11 cellular contexts compared by ENCODE assay signal in genomic region chr1:239998312-239998649, GRCh38.
DNase-seq lines count a peak whose midpoint lies in the region; ATAC-seq, FAIRE-seq and TF ChIP-seq lines count a peak whose summit lies in the region.
"Had no signal": no experiment of that assay in that cellular context is flagged by ENCODE, and none has a peak within 500 bp of the region (broad histone marks: within the 10 kb centered on the region; RNA-seq: fewer than 3 reads in every experiment).

No MANE protein-coding gene starts in this region.

- peak overlapping the region; percentile 98 for H3K4me2 ChIP-seq in A549

- H3K4me3 Mint-ChIP-seq in HFFc6 (peak overlapping the region; percentile 62), nephron progenitor cell (peak overlapping the region; percentile 88)
- H3K4me3 Mint-ChIP-seq in dendritic cell treated with granulocyte-macrophage colony-stimulating factor and Interleukin-4, amounts not matched to agents 40 ng/mL and 50 ng/mL, for 4 days, result peak overlapping the region; percentile 52

- TF ChIP-seq CTCF in A549 (IDR thresholded peaks at IDR 0.05), result no peak
- TF ChIP-seq CTCF in HFFc6 (IDR thresholded peaks at IDR 0.05), result no peak
- no peak for TF ChIP-seq CTCF in nephron progenitor cell (IDR thresholded peaks at IDR 0.05)

- peak overlapping the region; percentile 63 for H3K4me3 ChIP-seq in A549

- H3K9me3 Mint-ChIP-seq in HFFc6 (no peaks in the 10 kb centered on the region), nephron progenitor cell (peaks cover 10% of the 10 kb centered on the region)
- H3K9me3 Mint-ChIP-seq in dendritic cell treated with granulocyte-macrophage colony-stimulating factor and Interleukin-4, amounts not matched to agents 40 ng/mL and 50 ng/mL, for 4 days, result no peaks in the 10 kb centered on the region

- H3K27ac ChIP-seq in A549, result peak overlapping the region; percentile 56 to 80; a peak in 5 of 6 replicates
- H3K27ac ChIP-seq: C4-2B, Peyer's patch, tibial artery had no signal

- WGBS in A549 (ENCODE audit: missing lambda C conversion rate), result 29% methylated on average over 3 of the region's 3 CpGs

- no peak overlapping the region for H3K27ac Mint-ChIP-seq in HFFc6
- H3K27ac Mint-ChIP-seq in dendritic cell treated with granulocyte-macrophage colony-stimulating factor and Interleukin-4, amounts not matched to agents 40 ng/mL and 50 ng/mL, for 4 days, result no peak overlapping the region
- H3K27ac Mint-ChIP-seq in nephron progenitor cell, result no peak overlapping the region

- TF ChIP-seq EP300 in A549 (IDR thresholded peaks at IDR 0.05), result no peak

- ATAC-seq in A549, result no peak
- ATAC-seq in GM21825 (IDR thresholded peaks at IDR 0.05; ENCODE audit: unreplicated experiment), result no peak
- ATAC-seq in GM21619 (IDR thresholded peaks at IDR 0.05; ENCODE audit: unreplicated experiment), result no peak

- POLR2A ChIA-PET in A549 (lab: Yijun Ruan, JAX), result no interaction called here

- H3K4me1 Mint-ChIP-seq in HFFc6 (ENCODE audit: low read depth), result peaks cover 25% of the 10 kb centered on the region
- no peaks in the 10 kb centered on the region for H3K4me1 Mint-ChIP-seq in dendritic cell treated with granulocyte-macrophage colony-stimulating factor and Interleukin-4, amounts not matched to agents 40 ng/mL and 50 ng/mL, for 4 days (ENCODE audit: low read depth)
- no peaks in the 10 kb centered on the region for H3K4me1 Mint-ChIP-seq in nephron progenitor cell

- intact Hi-C loops in dendritic cell treated with granulocyte-macrophage colony-stimulating factor and Interleukin-4, amounts not matched to agents 40 ng/mL and 50 ng/mL, for 4 days (cut with micrococcal nuclease), result no loop called here

- DNase-seq in A549 (ENCODE audit: low read depth in 1 of 2, low spot score in 1 of 2) (no peak), HFFc6 (no peak), nephron progenitor cell (no peak), NCI-H526 (lab: John Stamatoyannopoulos, UW) (no peak), NCI-H774 (lab: John Stamatoyannopoulos, UW) (no peak)
- DNase-seq: Peyer's patch, tibial artery had no signal

- no peak for FAIRE-seq in A549 (lab: Jason Lieb, UNC)

- peaks cover 40% of the 10 kb centered on the region for H3K27me3 Mint-ChIP-seq in HFFc6 (ENCODE audit: insufficient read depth)
- peaks cover 57% of the 10 kb centered on the region for H3K27me3 Mint-ChIP-seq in dendritic cell treated with granulocyte-macrophage colony-stimulating factor and Interleukin-4, amounts not matched to agents 40 ng/mL and 50 ng/mL, for 4 days
- H3K27me3 Mint-ChIP-seq in nephron progenitor cell (ENCODE audit: low read depth, poor library complexity), result peaks cover 57% of the 10 kb centered on the region

- TF ChIP-seq POLR2A in A549 (IDR thresholded peaks at IDR 0.05; ENCODE audit: low read length), result no peak

- H3K36me3 Mint-ChIP-seq in HFFc6 (ENCODE audit: low read depth) (no peaks in the 10 kb centered on the region), nephron progenitor cell (ENCODE audit: low read depth) (no peaks in the 10 kb centered on the region)
- H3K36me3 Mint-ChIP-seq in dendritic cell treated with granulocyte-macrophage colony-stimulating factor and Interleukin-4, amounts not matched to agents 40 ng/mL and 50 ng/mL, for 4 days (ENCODE audit: low read depth), result no peaks in the 10 kb centered on the region

- CTCF ChIA-PET in A549 (lab: Yijun Ruan, JAX), result interaction anchor here (0.7 to 1.4 kb wide), 3 partner anchors 10 to 45 kb away, joined by 3 to 6 read pairs (median 3); no protein-coding TSS in a partner anchor

- H3K9me3 ChIP-seq in A549, result no peaks in the 10 kb centered on the region
- H3K9me3 ChIP-seq: Peyer's patch, tibial artery had no signal

- TF ChIP-seq RAD21 in A549 (conservative IDR thresholded peaks at IDR 0.05 in 1 of 2, IDR thresholded peaks at IDR 0.05 in 1 of 2), result no peak

- peaks cover 17% of the 10 kb centered on the region for H3K4me1 ChIP-seq in A549

TF ChIP-seq in A549, 52 proteins besides CTCF, POLR2A, EP300 and RAD21:
- TF ChIP-seq RNF2 (IDR thresholded peaks at IDR 0.05; ENCODE audit: borderline replicate concordance, low read depth), result peak; percentile 58; the same call in 1 of the 2 replicates
- TF ChIP-seq JUN (IDR thresholded peaks at IDR 0.05), result no peak
